Comparison of ENCODE assay signal across 18 cellular contexts in the genomic region with DNA sequence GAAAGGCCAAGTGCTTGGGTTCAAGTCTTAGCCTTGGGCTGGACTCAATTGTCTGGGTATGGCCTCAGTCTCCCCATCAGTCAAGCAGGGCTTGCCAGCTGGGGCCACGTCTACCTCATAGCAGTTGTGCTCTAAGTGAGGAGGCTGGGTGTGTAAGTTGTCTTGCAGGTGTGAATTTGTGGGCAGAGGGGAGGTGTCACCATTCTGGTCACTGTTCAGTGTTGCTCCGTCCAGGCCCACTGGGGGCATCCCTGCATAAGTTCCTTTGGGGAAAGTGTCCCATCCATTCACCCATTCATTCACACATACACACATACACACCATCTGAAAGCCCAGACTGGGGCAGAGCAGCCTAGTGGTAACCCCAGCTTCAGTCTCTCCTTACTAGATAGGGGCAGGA. TPM values are rescaled to one million over a fixed set of nuclear protein-coding genes. Genes with fewer than 3 reads are reported as not detected.
DNase-seq lines count a peak whose midpoint lies in the region; ATAC-seq, FAIRE-seq and TF ChIP-seq lines count a peak whose summit lies in the region.
"Had no signal": no experiment of that assay in that cellular context is flagged by ENCODE, and none has a peak within 500 bp of the region (broad histone marks: within the 10 kb centered on the region; RNA-seq: fewer than 3 reads in every experiment).

No MANE protein-coding gene starts in this region.

- H3K27ac Mint-ChIP-seq in activated CD8-positive, alpha-beta T cell treated with anti-CD3 and anti-CD28 coated beads, Interleukin-2, amount 10 ng/mL, durations not matched to agents 7 days and 5 days, result no peak overlapping the region
- H3K27ac Mint-ChIP-seq in activated T-helper 17 cell treated with anti-CD3 and anti-CD28 coated beads, Interleukin-2, amount 50 U/mL, for 72 hours, result no peak overlapping the region

- no peak overlapping the region for H3K4me3 Mint-ChIP-seq in activated CD8-positive, alpha-beta T cell treated with anti-CD3 and anti-CD28 coated beads, Interleukin-2, amount 10 ng/mL, durations not matched to agents 7 days and 5 days
- no peak overlapping the region for H3K4me3 Mint-ChIP-seq in activated T-helper 17 cell treated with anti-CD3 and anti-CD28 coated beads, Interleukin-2, amount 50 U/mL, for 72 hours

- H3F3A ChIP-seq in GM23248 (ENCODE audit: insufficient read depth), result peaks cover 9% of the 10 kb centered on the region
- H3F3A ChIP-seq in smooth muscle cell (ENCODE audit: low read depth), result peaks cover 8% of the 10 kb centered on the region

- no peak for FAIRE-seq in kidney (lab: Jason Lieb, UNC)

- H3K9me3 ChIP-seq in GM23248 (ENCODE audit: low read depth) (no peaks in the 10 kb centered on the region), kidney (ENCODE audit: control insufficient read depth in 1 of 2, low read length in 2 of 2) (no peaks in the 10 kb centered on the region), smooth muscle cell (replicated peaks; ENCODE audit: low read depth) (no peaks in the 10 kb centered on the region)
- H3K9me3 ChIP-seq: colonic mucosa had no signal

- CTCF ChIA-PET in activated CD8-positive, alpha-beta T cell treated with anti-CD3 and anti-CD28 coated beads, Interleukin-2, amount 10 ng/mL, durations not matched to agents 7 days and 5 days (lab: Charles Lee), result no interaction called here

- DNase-seq in GM23248 (no peak), kidney (no peak), smooth muscle cell (lab: John Stamatoyannopoulos, UW; ENCODE audit: unreplicated experiment) (no peak), HUDEP-2 (lab: John Stamatoyannopoulos, UW; ENCODE audit: unreplicated experiment in 76 of 76) (no peak)
- no peak for DNase-seq in activated CD8-positive, alpha-beta T cell treated with anti-CD3 and anti-CD28 coated beads, Interleukin-2, amount 10 ng/mL, durations not matched to agents 7 days and 5 days
- no peak for DNase-seq in stimulated activated CD4-positive, alpha-beta T cell treated with anti-CD3 and anti-CD28 coated beads, Interleukin-12 subunit alpha, Interleukin-12 subunit beta, amount 100 ng/mL, for 4 hours
- DNase-seq: activated CD4-positive, alpha-beta T cell treated with anti-CD3 and anti-CD28 coated beads for 1 hour; activated T-cell treated with anti-CD3 and anti-CD28 coated beads for 4 hours; colonic mucosa; DMS79 treated with DMSO at 0.1 percent for 48 hours; NCI-H82; occipital lobe; RPMI8226; T-helper 2 cell had no signal

- H4K20me1 ChIP-seq in GM23248 (ENCODE audit: insufficient read depth), result no peaks in the 10 kb centered on the region
- H4K20me1 ChIP-seq in smooth muscle cell (ENCODE audit: low read depth), result no peaks in the 10 kb centered on the region

- intact Hi-C loops in kidney (cut with DNase I), result no loop called here

- H3K4me1 ChIP-seq in GM23248 (ENCODE audit: insufficient read depth) (peaks cover 17% of the 10 kb centered on the region), kidney (ENCODE audit: control insufficient read depth in 1 of 2, insufficient read depth in 1 of 2, low read depth in 1 of 2, low read length in 2 of 2) (peaks cover 11 to 18% of the 10 kb centered on the region in 2 donors), smooth muscle cell (ENCODE audit: low read depth) (peaks cover 9% of the 10 kb centered on the region)
- H3K4me1 ChIP-seq: colonic mucosa had no signal

- POLR2A ChIA-PET in activated CD8-positive, alpha-beta T cell treated with anti-CD3 and anti-CD28 coated beads, Interleukin-2, amount 10 ng/mL, durations not matched to agents 7 days and 5 days (lab: Charles Lee), result no interaction called here

- TF ChIP-seq CTCF in kidney (IDR thresholded peaks at IDR 0.05; ENCODE audit: borderline replicate concordance, extremely low read depth, insufficient read depth) (no peak), smooth muscle cell (IDR thresholded peaks at IDR 0.05; ENCODE audit: borderline replicate concordance, insufficient read depth, poor library complexity, severe bottlenecking) (no peak)

- no peak overlapping the region for H2AFZ ChIP-seq in GM23248
- no peak overlapping the region for H2AFZ ChIP-seq in smooth muscle cell (ENCODE audit: low read depth)

- no peaks in the 10 kb centered on the region for H3K36me3 ChIP-seq in GM23248 (ENCODE audit: low read depth)
- H3K36me3 ChIP-seq in kidney (ENCODE audit: control insufficient read depth in 1 of 2, insufficient read depth in 2 of 2, low read length in 2 of 2), result no peaks in the 10 kb centered on the region
- H3K36me3 ChIP-seq in smooth muscle cell (ENCODE audit: low read depth), result no peaks in the 10 kb centered on the region
- H3K36me3 ChIP-seq: colonic mucosa had no signal

- H3K9ac ChIP-seq in GM23248 (no peak overlapping the region), kidney (ENCODE audit: low read length in 2 of 2) (peak overlapping the region in 1 of 2 donors; percentile 15), smooth muscle cell (ENCODE audit: low read depth) (peak overlapping the region; percentile 48)

- in situ Hi-C loops in GM23248 (cut with MboI), result no loop called here

- no peaks in the 10 kb centered on the region for H3K4me1 Mint-ChIP-seq in activated CD8-positive, alpha-beta T cell treated with anti-CD3 and anti-CD28 coated beads, Interleukin-2, amount 10 ng/mL, durations not matched to agents 7 days and 5 days (ENCODE audit: low read depth)
- H3K4me1 Mint-ChIP-seq in activated T-helper 17 cell treated with anti-CD3 and anti-CD28 coated beads, Interleukin-2, amount 50 U/mL, for 72 hours, result no peaks in the 10 kb centered on the region

- no peaks in the 10 kb centered on the region for H3K9me3 Mint-ChIP-seq in activated CD8-positive, alpha-beta T cell treated with anti-CD3 and anti-CD28 coated beads, Interleukin-2, amount 10 ng/mL, durations not matched to agents 7 days and 5 days (ENCODE audit: insufficient read depth)
- no peaks in the 10 kb centered on the region for H3K9me3 Mint-ChIP-seq in activated T-helper 17 cell treated with anti-CD3 and anti-CD28 coated beads, Interleukin-2, amount 50 U/mL, for 72 hours

- 50 to 76% methylated on average over 2 of the region's 2 CpGs for WGBS in GM23248 (ENCODE audit: low coverage in 1 of 2, low lambda C conversion rate in 2 of 2, missing lambda C conversion rate in 2 of 2), 2 experiments
- 90% methylated on average over 2 of the region's 2 CpGs for WGBS in smooth muscle cell (ENCODE audit: low lambda C conversion rate)

- H3K36me3 Mint-ChIP-seq in activated CD8-positive, alpha-beta T cell treated with anti-CD3 and anti-CD28 coated beads, Interleukin-2, amount 10 ng/mL, durations not matched to agents 7 days and 5 days (ENCODE audit: low read depth), result no peaks in the 10 kb centered on the region
- no peaks in the 10 kb centered on the region for H3K36me3 Mint-ChIP-seq in activated T-helper 17 cell treated with anti-CD3 and anti-CD28 coated beads, Interleukin-2, amount 50 U/mL, for 72 hours (ENCODE audit: low read depth)

- no peak for ATAC-seq in activated CD8-positive, alpha-beta T cell treated with anti-CD3 and anti-CD28 coated beads, Interleukin-2, amount 10 ng/mL, durations not matched to agents 7 days and 5 days
- ATAC-seq in activated T-helper 17 cell treated with anti-CD3 and anti-CD28 coated beads, Interleukin-2, amount 50 U/mL, for 72 hours (replicated peaks), result no peak
- ATAC-seq: esophagus mucosa had no signal

- H3K27me3 Mint-ChIP-seq in activated CD8-positive, alpha-beta T cell treated with anti-CD3 and anti-CD28 coated beads, Interleukin-2, amount 10 ng/mL, durations not matched to agents 7 days and 5 days (ENCODE audit: low read depth), result no peaks in the 10 kb centered on the region
- H3K27me3 Mint-ChIP-seq in activated T-helper 17 cell treated with anti-CD3 and anti-CD28 coated beads, Interleukin-2, amount 50 U/mL, for 72 hours, result no peaks in the 10 kb centered on the region

- no peaks in the 10 kb centered on the region for H3K9me2 ChIP-seq in GM23248 (ENCODE audit: insufficient read depth)

- H3K27me3 ChIP-seq in GM23248 (replicated peaks; ENCODE audit: insufficient read depth), result no peaks in the 10 kb centered on the region
- no peaks in the 10 kb centered on the region for H3K27me3 ChIP-seq in smooth muscle cell (ENCODE audit: low read depth)
- H3K27me3 ChIP-seq: colonic mucosa had no signal

- H3K4me3 ChIP-seq in GM23248 (no peak overlapping the region), kidney (ENCODE audit: low read length in 2 of 2) (no peak overlapping the region), smooth muscle cell (no peak overlapping the region)
- H3K4me3 ChIP-seq: colonic mucosa had no signal

- H3K27ac ChIP-seq in GM23248 (peak overlapping the region; percentile 69; the same call in 1 of the 2 replicates), angular gyrus (ENCODE audit: low read depth, low read length) (peak overlapping the region; percentile 82), kidney (ENCODE audit: low read depth in 2 of 2, low read length in 2 of 2) (peak overlapping the region; percentile 41 to 57), smooth muscle cell (ENCODE audit: low read depth) (peak overlapping the region; percentile 95)
- H3K27ac ChIP-seq: C4-2B, colonic mucosa had no signal

- H3K79me2 ChIP-seq in GM23248 (ENCODE audit: insufficient read depth) (no peaks in the 10 kb centered on the region), smooth muscle cell (ENCODE audit: low read depth) (no peaks in the 10 kb centered on the region)

- H3K4me2 ChIP-seq in GM23248 (ENCODE audit: unreplicated experiment), result no peak overlapping the region
- H3K4me2 ChIP-seq in smooth muscle cell, result peak overlapping the region; percentile 70

RNA-seq across cellular contexts. Expression of a gene that starts 36.3 kb away (rescaled TPM):
- total RNA-seq in GM23248 (2014; rRNA removed; shearing (Covaris generic)), result 5.7 and 10.0 TPM in 2 replicates
- polyA plus RNA-seq in GM23248 (2016; fragmentation: Nextera tagmentation; extraction: Ambion mirVana) (5.5 and 6.4 TPM in 2 replicates), kidney (ENCODE audit: insufficient read depth, low read depth, low replicate concordance) (51.0 TPM), smooth muscle cell (15.3 and 18.2 TPM in 2 replicates)
- total RNA-seq in kidney (50.7 TPM), smooth muscle cell (3.3 and 15.7 TPM in 2 replicates)
- total RNA-seq in activated CD8-positive, alpha-beta T cell treated with anti-CD3 and anti-CD28 coated beads, Interleukin-2, amount 10 ng/mL, durations not matched to agents 7 days and 5 days, result 10 to 100 TPM; 18.5 to 21.2 TPM
- total RNA-seq in activated T-helper 17 cell treated with anti-CD3 and anti-CD28 coated beads, Interleukin-2, amount 50 U/mL, for 72 hours, result 10 to 100 TPM in 1 of 2 donors, 1 to 10 TPM in 1; 9.4 to 12.0 TPM

RNA-seq across cellular contexts. Expression of a gene that starts 48.1 kb away (rescaled TPM):
- not detected in 2 replicates for total RNA-seq in GM23248 (2014; rRNA removed; shearing (Covaris generic))
- polyA plus RNA-seq in GM23248 (2016; fragmentation: Nextera tagmentation; extraction: Ambion mirVana), result not detected in 2 replicates
- total RNA-seq in kidney, result not detected
- polyA plus RNA-seq in kidney (ENCODE audit: insufficient read depth, low read depth, low replicate concordance), result 0.39 TPM
- total RNA-seq in smooth muscle cell, result not detected in 2 replicates
- not detected in 2 replicates for polyA plus RNA-seq in smooth muscle cell
- not detected for total RNA-seq in activated CD8-positive, alpha-beta T cell treated with anti-CD3 and anti-CD28 coated beads, Interleukin-2, amount 10 ng/mL, durations not matched to agents 7 days and 5 days
- not detected for total RNA-seq in activated T-helper 17 cell treated with anti-CD3 and anti-CD28 coated beads, Interleukin-2, amount 50 U/mL, for 72 hours
- total RNA-seq: esophagus mucosa, occipital lobe had no signal
